In genomic region chr5:107483625-107484024, GRCh38 we compare ENCODE assay signal across 18 cellular contexts.
DNase-seq lines count a peak whose midpoint lies in the region; ATAC-seq and TF ChIP-seq lines count a peak whose summit lies in the region.
"Had no signal": no experiment of that assay in that cellular context is flagged by ENCODE, and none has a peak within 500 bp of the region (broad histone marks: within the 10 kb centered on the region; RNA-seq: fewer than 3 reads in every experiment).

No MANE protein-coding gene starts in this region.

- ATAC-seq in GM19463 (IDR thresholded peaks at IDR 0.05; ENCODE audit: unreplicated experiment) = peak; percentile 32
- ATAC-seq in HG02981 (IDR thresholded peaks at IDR 0.05; ENCODE audit: unreplicated experiment) = peak; percentile 41
- no peak for ATAC-seq in HG03135 (IDR thresholded peaks at IDR 0.05; ENCODE audit: unreplicated experiment)

- DNase-seq in chondrocyte (ENCODE audit: low spot score) (no peak), osteocyte (ENCODE audit: extremely low spot score, unreplicated experiment) (no peak), T-helper 2 cell (no peak)
- DNase-seq in T-helper 2 cell treated with Interferon-gamma antibody and Interleukin-4, amounts not matched to agents 5 μg/mL and 100 μg/mL, for 36 hours (ENCODE audit: low spot score) = no peak
- DNase-seq: BE2C; CD4-positive, alpha-beta memory T cell; DND-41; GDM1; H9; KBM-7; NCI-H1048; NCI-H345; NCI-H774; OCI-M1; RPMI8226 had no signal

- H3K4me1 Mint-ChIP-seq in chondrocyte (ENCODE audit: low read depth) (peaks cover 25% of the 10 kb centered on the region), osteocyte (ENCODE audit: unreplicated experiment) (peaks cover 14% of the 10 kb centered on the region)
- peaks cover 19% of the 10 kb centered on the region for H3K4me1 Mint-ChIP-seq in T-helper 2 cell treated with Interferon-gamma antibody and Interleukin-4, amounts not matched to agents 5 μg/mL and 100 μg/mL, for 36 hours (ENCODE audit: low read depth)

- H3K4me3 Mint-ChIP-seq in chondrocyte (ENCODE audit: unreplicated experiment) (no peak overlapping the region), osteocyte (ENCODE audit: unreplicated experiment) (no peak overlapping the region)
- H3K4me3 Mint-ChIP-seq in T-helper 2 cell treated with Interferon-gamma antibody and Interleukin-4, amounts not matched to agents 5 μg/mL and 100 μg/mL, for 36 hours = no peak overlapping the region
- H3K4me3 Mint-ChIP-seq: CD4-positive, alpha-beta memory T cell; H9 had no signal

- TF ChIP-seq CTCF in chondrocyte (IDR thresholded peaks at IDR 0.05) (no peak), osteocyte (IDR thresholded peaks at IDR 0.05) (no peak)

- H3K27ac Mint-ChIP-seq in chondrocyte (ENCODE audit: unreplicated experiment) (peak overlapping the region; percentile 4), osteocyte (ENCODE audit: unreplicated experiment) (peak overlapping the region; percentile 39)
- no peak overlapping the region for H3K27ac Mint-ChIP-seq in T-helper 2 cell treated with Interferon-gamma antibody and Interleukin-4, amounts not matched to agents 5 μg/mL and 100 μg/mL, for 36 hours
- H3K27ac Mint-ChIP-seq: CD4-positive, alpha-beta memory T cell had no signal

- H3K36me3 Mint-ChIP-seq in chondrocyte (ENCODE audit: low read depth) = no peaks in the 10 kb centered on the region
- H3K36me3 Mint-ChIP-seq in osteocyte (ENCODE audit: unreplicated experiment) = no peaks in the 10 kb centered on the region
- peaks cover 7% of the 10 kb centered on the region for H3K36me3 Mint-ChIP-seq in T-helper 2 cell treated with Interferon-gamma antibody and Interleukin-4, amounts not matched to agents 5 μg/mL and 100 μg/mL, for 36 hours (ENCODE audit: low read depth)
- H3K36me3 Mint-ChIP-seq: CD4-positive, alpha-beta memory T cell had no signal

- H3K27me3 Mint-ChIP-seq in chondrocyte (ENCODE audit: low read depth) = no peaks in the 10 kb centered on the region
- H3K27me3 Mint-ChIP-seq in osteocyte (ENCODE audit: unreplicated experiment) = no peaks in the 10 kb centered on the region
- peaks cover 3% of the 10 kb centered on the region for H3K27me3 Mint-ChIP-seq in T-helper 2 cell treated with Interferon-gamma antibody and Interleukin-4, amounts not matched to agents 5 μg/mL and 100 μg/mL, for 36 hours (ENCODE audit: low read depth)
- H3K27me3 Mint-ChIP-seq: CD4-positive, alpha-beta memory T cell had no signal

- no peaks in the 10 kb centered on the region for H3K9me3 Mint-ChIP-seq in chondrocyte (ENCODE audit: low read depth)
- H3K9me3 Mint-ChIP-seq in osteocyte (ENCODE audit: unreplicated experiment) = no peaks in the 10 kb centered on the region
- H3K9me3 Mint-ChIP-seq in T-helper 2 cell treated with Interferon-gamma antibody and Interleukin-4, amounts not matched to agents 5 μg/mL and 100 μg/mL, for 36 hours = peaks cover 28% of the 10 kb centered on the region
- H3K9me3 Mint-ChIP-seq: H9 had no signal
